Comparison of ENCODE assay signal across 1 cellular context in genomic region chr19:14758816-14759215, GRCh38.
TF ChIP-seq lines count a peak whose summit lies in the region.

No MANE protein-coding gene starts in this region.

TF ChIP-seq in GM23338, 12 proteins besides CTCF, POLR2A, EP300 and RAD21 (continued from another document):
- TF ChIP-seq, protein P1, sequence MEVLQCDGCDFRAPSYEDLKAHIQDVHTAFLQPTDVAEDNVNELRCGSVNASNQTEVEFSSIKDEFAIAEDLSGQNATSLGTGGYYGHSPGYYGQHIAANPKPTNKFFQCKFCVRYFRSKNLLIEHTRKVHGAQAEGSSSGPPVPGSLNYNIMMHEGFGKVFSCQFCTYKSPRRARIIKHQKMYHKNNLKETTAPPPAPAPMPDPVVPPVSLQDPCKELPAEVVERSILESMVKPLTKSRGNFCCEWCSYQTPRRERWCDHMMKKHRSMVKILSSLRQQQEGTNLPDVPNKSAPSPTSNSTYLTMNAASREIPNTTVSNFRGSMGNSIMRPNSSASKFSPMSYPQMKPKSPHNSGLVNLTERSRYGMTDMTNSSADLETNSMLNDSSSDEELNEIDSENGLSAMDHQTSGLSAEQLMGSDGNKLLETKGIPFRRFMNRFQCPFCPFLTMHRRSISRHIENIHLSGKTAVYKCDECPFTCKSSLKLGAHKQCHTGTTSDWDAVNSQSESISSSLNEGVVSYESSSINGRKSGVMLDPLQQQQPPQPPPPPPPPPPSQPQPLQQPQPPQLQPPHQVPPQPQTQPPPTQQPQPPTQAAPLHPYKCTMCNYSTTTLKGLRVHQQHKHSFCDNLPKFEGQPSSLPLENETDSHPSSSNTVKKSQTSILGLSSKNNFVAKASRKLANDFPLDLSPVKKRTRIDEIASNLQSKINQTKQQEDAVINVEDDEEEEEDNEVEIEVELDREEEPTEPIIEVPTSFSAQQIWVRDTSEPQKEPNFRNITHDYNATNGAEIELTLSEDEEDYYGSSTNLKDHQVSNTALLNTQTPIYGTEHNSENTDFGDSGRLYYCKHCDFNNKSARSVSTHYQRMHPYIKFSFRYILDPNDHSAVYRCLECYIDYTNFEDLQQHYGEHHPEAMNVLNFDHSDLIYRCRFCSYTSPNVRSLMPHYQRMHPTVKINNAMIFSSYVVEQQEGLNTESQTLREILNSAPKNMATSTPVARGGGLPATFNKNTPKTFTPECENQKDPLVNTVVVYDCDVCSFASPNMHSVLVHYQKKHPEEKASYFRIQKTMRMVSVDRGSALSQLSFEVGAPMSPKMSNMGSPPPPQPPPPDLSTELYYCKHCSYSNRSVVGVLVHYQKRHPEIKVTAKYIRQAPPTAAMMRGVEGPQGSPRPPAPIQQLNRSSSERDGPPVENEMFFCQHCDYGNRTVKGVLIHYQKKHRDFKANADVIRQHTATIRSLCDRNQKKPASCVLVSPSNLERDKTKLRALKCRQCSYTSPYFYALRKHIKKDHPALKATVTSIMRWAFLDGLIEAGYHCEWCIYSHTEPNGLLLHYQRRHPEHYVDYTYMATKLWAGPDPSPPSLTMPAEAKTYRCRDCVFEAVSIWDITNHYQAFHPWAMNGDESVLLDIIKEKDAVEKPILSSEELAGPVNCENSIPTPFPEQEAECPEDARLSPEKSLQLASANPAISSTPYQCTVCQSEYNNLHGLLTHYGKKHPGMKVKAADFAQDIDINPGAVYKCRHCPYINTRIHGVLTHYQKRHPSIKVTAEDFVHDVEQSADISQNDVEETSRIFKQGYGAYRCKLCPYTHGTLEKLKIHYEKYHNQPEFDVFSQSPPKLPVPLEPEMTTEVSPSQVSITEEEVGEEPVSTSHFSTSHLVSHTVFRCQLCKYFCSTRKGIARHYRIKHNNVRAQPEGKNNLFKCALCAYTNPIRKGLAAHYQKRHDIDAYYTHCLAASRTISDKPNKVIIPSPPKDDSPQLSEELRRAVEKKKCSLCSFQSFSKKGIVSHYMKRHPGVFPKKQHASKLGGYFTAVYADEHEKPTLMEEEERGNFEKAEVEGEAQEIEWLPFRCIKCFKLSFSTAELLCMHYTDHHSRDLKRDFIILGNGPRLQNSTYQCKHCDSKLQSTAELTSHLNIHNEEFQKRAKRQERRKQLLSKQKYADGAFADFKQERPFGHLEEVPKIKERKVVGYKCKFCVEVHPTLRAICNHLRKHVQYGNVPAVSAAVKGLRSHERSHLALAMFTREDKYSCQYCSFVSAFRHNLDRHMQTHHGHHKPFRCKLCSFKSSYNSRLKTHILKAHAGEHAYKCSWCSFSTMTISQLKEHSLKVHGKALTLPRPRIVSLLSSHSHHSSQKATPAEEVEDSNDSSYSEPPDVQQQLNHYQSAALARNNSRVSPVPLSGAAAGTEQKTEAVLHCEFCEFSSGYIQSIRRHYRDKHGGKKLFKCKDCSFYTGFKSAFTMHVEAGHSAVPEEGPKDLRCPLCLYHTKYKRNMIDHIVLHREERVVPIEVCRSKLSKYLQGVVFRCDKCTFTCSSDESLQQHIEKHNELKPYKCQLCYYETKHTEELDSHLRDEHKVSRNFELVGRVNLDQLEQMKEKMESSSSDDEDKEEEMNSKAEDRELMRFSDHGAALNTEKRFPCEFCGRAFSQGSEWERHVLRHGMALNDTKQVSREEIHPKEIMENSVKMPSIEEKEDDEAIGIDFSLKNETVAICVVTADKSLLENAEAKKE (CRISPR knock-in tag; IDR thresholded peaks at IDR 0.05) = no peak
- TF ChIP-seq EZH2 (IDR thresholded peaks at IDR 0.05; ENCODE audit: low read depth, unreplicated experiment) = no peak
- no peak for TF ChIP-seq JUNB (IDR thresholded peaks at IDR 0.05; ENCODE audit: unreplicated experiment)
- TF ChIP-seq REST (IDR thresholded peaks at IDR 0.05; ENCODE audit: unreplicated experiment) = no peak
- TF ChIP-seq NANOG (IDR thresholded peaks at IDR 0.05; ENCODE audit: borderline replicate concordance) = no peak
- no peak for TF ChIP-seq ETS1 (IDR thresholded peaks at IDR 0.05)
- no peak for TF ChIP-seq CREB1 (CRISPR knock-in tag; IDR thresholded peaks at IDR 0.05; ENCODE audit: low read depth)
